8 cellular contexts compared by ENCODE assay signal in the genomic region with DNA sequence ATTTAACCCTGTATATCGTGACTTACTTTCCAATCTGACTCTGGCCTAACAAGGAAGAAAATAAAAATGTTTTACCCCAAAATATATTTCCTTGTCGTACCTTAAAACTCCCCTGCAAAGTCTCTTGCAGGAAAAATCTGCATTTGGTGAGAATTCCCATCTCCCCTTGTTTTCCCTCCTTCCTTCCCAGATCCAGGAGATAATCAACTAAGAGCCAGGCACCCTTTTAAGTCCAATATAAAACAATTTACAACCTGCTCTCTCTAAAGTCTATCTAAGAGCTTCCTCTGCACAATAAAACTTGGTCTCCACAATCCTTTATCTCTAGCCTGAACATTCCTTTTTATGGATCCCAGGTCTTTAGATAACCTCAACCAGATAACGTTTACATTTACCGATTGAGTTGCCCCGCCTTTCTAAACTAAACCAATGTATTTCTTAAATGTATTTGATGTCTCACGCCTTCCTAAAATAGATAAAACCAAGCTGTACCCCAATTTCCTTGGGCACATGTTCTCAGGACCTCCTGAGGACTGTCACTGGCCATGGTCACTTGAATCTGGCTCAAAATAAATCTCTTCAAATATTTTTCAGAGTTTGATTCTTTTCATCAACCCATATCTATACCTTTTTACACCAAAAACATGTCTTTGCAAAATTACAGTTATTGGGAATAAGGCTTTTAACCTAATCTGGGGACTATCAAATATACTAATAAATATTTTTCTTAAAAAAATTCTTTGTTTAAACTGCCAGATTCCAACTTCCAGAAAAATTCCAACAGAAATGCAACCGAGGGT. TPM values are rescaled to one million over a fixed set of nuclear protein-coding genes. Genes with fewer than 3 reads are reported as not detected.
A peak's percentile ranks its signal among the peaks of the same experiment; 100 is the strongest.
DNase-seq lines count a peak whose midpoint lies in the region; ATAC-seq and TF ChIP-seq lines count a peak whose summit lies in the region.

No MANE protein-coding gene starts in this region.

- H3K27me3 ChIP-seq in cardiac muscle cell (no peaks in the 10 kb centered on the region), lung (ENCODE audit: control insufficient read depth, insufficient read depth) (no peaks in the 10 kb centered on the region), uterus (no peaks in the 10 kb centered on the region)

- no peak for ATAC-seq in lung (ENCODE audit: insufficient read depth, low FRiP score)
- ATAC-seq in GM18502 (IDR thresholded peaks at IDR 0.05; ENCODE audit: poor library complexity, unreplicated experiment): no peak

- H3K9me3 ChIP-seq in cardiac muscle cell (ENCODE audit: low read depth) (no peaks in the 10 kb centered on the region), lung (ENCODE audit: control insufficient read depth in 2 of 2, insufficient read depth in 1 of 2, low read length in 1 of 2) (no peaks in the 10 kb centered on the region), uterus (no peaks in the 10 kb centered on the region)

- no peak for TF ChIP-seq POLR2A in uterus (IDR thresholded peaks at IDR 0.05)

- in situ Hi-C loops in astrocyte of the cerebellum (cut with HindIII; ENCODE audit: low sequenced_read_pairs): loop anchor here (10.0 kb wide), 1 partner anchor 54 kb away; no protein-coding TSS in a partner anchor

- WGBS in lung, 2 donors: 35 to 38% methylated on average over 7 of the region's 7 CpGs

- peaks cover 15% of the 10 kb centered on the region for H3K4me1 ChIP-seq in cardiac muscle cell (ENCODE audit: low read depth)
- peaks cover 0 to 3% of the 10 kb centered on the region in 2 donors for H3K4me1 ChIP-seq in lung (ENCODE audit: control insufficient read depth in 2 of 2, insufficient read depth in 2 of 2, low read length in 2 of 2)
- H3K4me1 ChIP-seq in uterus: no peaks in the 10 kb centered on the region

- TF ChIP-seq CTCF in cardiac muscle cell (IDR thresholded peaks at IDR 0.05; ENCODE audit: low read depth, low read length) (no peak), astrocyte of the cerebellum (IDR thresholded peaks at IDR 0.05; ENCODE audit: low read depth, low read length, missing control alignments) (no peak), lung (IDR thresholded peaks at IDR 0.05; ENCODE audit: control extremely low read depth, extremely low read depth) (no peak), uterus (IDR thresholded peaks at IDR 0.05) (no peak)

- DNase-seq in cardiac muscle cell (ENCODE audit: low read depth in 1 of 2, low spot score in 1 of 2) (no peak), cardiac septum (ENCODE audit: low spot score) (no peak), astrocyte of the cerebellum (ENCODE audit: low read depth) (no peak), lung (ENCODE audit: low spot score) (no peak), uterus (no peak), occipital lobe (lab: John Stamatoyannopoulos, UW) (no peak)
- no peak for DNase-seq in NK-92 treated with Interleukin-12 subunit alpha and Interleukin-12 subunit beta, amount 100 ng/mL, for 24 hours (lab: John Stamatoyannopoulos, UW)

- peak overlapping the region; percentile 72 for H3K4me3 ChIP-seq in cardiac muscle cell
- H3K4me3 ChIP-seq in astrocyte of the cerebellum (ENCODE audit: low read depth, low read length): peak overlapping the region; percentile 83
- H3K4me3 ChIP-seq in lung: no peak overlapping the region
- peak overlapping the region; percentile 47 to 80 for H3K4me3 ChIP-seq in uterus

- H3K27ac ChIP-seq in cardiac muscle cell (peak overlapping the region; percentile 98), lung (ENCODE audit: low read depth in 1 of 2, low read length in 1 of 2) (peak overlapping the region; percentile 99 to 100), uterus (peak overlapping the region; percentile 95 to 99)

- H3K36me3 ChIP-seq in cardiac muscle cell (peaks cover 7% of the 10 kb centered on the region), lung (ENCODE audit: control insufficient read depth in 2 of 2, insufficient read depth in 2 of 2, low read length in 2 of 2) (peaks cover 2 to 4% of the 10 kb centered on the region in 2 donors), uterus (no peaks in the 10 kb centered on the region)

- intact Hi-C loops in cardiac septum (cut with DNase I) (loop anchor here (2.0 to 5.0 kb wide), 2 partner anchors 46 to 134 kb away; a partner anchor contains a TSS), uterus (cut with DNase I; ENCODE audit: low total_unique reads) (no loop called here)

RNA-seq across cellular contexts. Expression of a gene that starts 1.0 kb away (rescaled TPM):
- total RNA-seq in cardiac muscle cell (11.7 and 13.3 TPM in 2 replicates), cardiac septum (17.3 TPM), lung (10 to 100 TPM; 21.7 to 32.0 TPM), uterus (10 to 100 TPM in 3 of 4 donors, 1 to 10 TPM in 1; 8.2 to 30.5 (median 22.0) TPM), occipital lobe (20.0 TPM)
- polyA plus RNA-seq in cardiac muscle cell (9.6 and 11.1 TPM in 2 replicates), lung (10 to 100 TPM; 17.3 to 28.8 TPM)

RNA-seq across cellular contexts. Expression of a gene that starts 48.2 kb away (rescaled TPM):
- total RNA-seq in cardiac muscle cell: 1.3 and 14.2 TPM in 2 replicates
- 1.7 and 10.2 TPM in 2 replicates for polyA plus RNA-seq in cardiac muscle cell
- total RNA-seq in cardiac septum: 0.05 TPM
- total RNA-seq in lung: 1 to 10 TPM in 1 of 2 donors, under 1 TPM in 1; 0.34 to 2.5 TPM
- under 1 TPM; 0.16 to 0.31 TPM for polyA plus RNA-seq in lung
- total RNA-seq in uterus: 1 to 10 TPM in 1 of 4 donors, under 1 TPM in 2, not detected in 1; under 0.01 to 9.2 (median 0.15) TPM
- total RNA-seq in occipital lobe: 1.9 TPM
